In the genomic region with DNA sequence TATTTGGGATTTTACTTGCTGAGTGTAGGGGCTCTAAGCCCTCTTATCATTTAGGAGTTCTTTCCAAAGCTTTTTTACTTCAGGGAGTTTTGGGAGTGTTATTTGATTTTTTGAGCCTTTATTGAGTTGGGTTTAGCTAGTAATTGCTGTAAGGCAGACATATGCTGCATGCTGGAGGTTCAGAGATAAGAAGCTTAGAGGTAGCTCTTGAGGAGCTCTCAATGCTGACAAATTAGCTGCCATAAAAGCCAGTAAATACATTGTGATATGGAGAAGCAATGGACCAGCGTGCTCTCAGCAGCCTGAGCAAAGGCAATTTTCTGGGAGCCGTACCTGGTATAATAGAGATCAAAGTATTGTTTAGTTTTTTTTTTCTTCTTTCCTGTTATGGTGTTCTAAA, we compare ENCODE assay signal across 26 cellular contexts. TPM values are rescaled to one million over a fixed set of nuclear protein-coding genes. Genes with fewer than 3 reads are reported as not detected.
DNase-seq lines count a peak whose midpoint lies in the region; ATAC-seq, FAIRE-seq and TF ChIP-seq lines count a peak whose summit lies in the region.
"Had no signal": no experiment of that assay in that cellular context is flagged by ENCODE, and none has a peak within 500 bp of the region (broad histone marks: within the 10 kb centered on the region; RNA-seq: fewer than 3 reads in every experiment).

No MANE protein-coding gene starts in this region.

- H3K9me2 ChIP-seq in SK-N-SH, result no peaks in the 10 kb centered on the region; the same call in 1 of the 2 replicates

- 0 out of 2 replicates have a peak overlapping the region, but pooled peaks have one; percentile 3 for H3K9ac ChIP-seq in SK-N-SH
- H3K9ac ChIP-seq: BLaER1 treated with 17β-estradiol and CSF1 and Interleukin-3, amounts not matched to agents 10 nM and 100 nM had no signal

- H3K4me1 ChIP-seq in SK-N-SH (ENCODE audit: control insufficient read depth in 1 of 2, insufficient read depth in 2 of 2, low read depth in 1 of 2, low read length in 1 of 2) (peaks cover 6 to 32% of the 10 kb centered on the region in 2 experiments; a peak in 3 of 4 replicates), small intestine (ENCODE audit: control insufficient read depth in 2 of 2, insufficient read depth in 1 of 2, low read depth in 1 of 2, low read length in 1 of 2) (no peaks in the 10 kb centered on the region)
- H3K4me1 ChIP-seq: BLaER1 treated with 17β-estradiol and CSF1 and Interleukin-3, amounts not matched to agents 10 nM and 100 nM; uterus had no signal

- TF ChIP-seq EP300 in SK-N-SH (IDR thresholded peaks at IDR 0.05; ENCODE audit: borderline replicate concordance in 1 of 2, low read depth in 1 of 2, low read length in 1 of 2), result no peak

- H3K27me3 Mint-ChIP-seq in stimulated activated naive CD8-positive, alpha-beta T cell treated with anti-CD3 and anti-CD28 coated beads, Interleukin-15, amount 100 ng/mL, for 72 hours, result peaks cover 17% of the 10 kb centered on the region
- peaks cover 0 to 6% of the 10 kb centered on the region in 2 donors for H3K27me3 Mint-ChIP-seq in natural killer cell treated with Interleukin-12 subunit alpha and Interleukin-12 subunit beta and Interleukin-15 and Interleukin-18, amount 100 ng/mL, for 72 hours

- no peak overlapping the region for H2AFZ ChIP-seq in SK-N-SH (ENCODE audit: low read depth)

- CTCF ChIA-PET in SK-N-SH (lab: Yijun Ruan, JAX), result interaction anchor here (0.7 to 1.6 kb wide), 2 partner anchors 11 to 46 kb away, joined by 3 to 8 read pairs; no protein-coding TSS in a partner anchor

- no peaks in the 10 kb centered on the region for H3K9me3 Mint-ChIP-seq in stimulated activated naive CD8-positive, alpha-beta T cell treated with anti-CD3 and anti-CD28 coated beads, Interleukin-15, amount 100 ng/mL, for 72 hours
- H3K9me3 Mint-ChIP-seq in natural killer cell treated with Interleukin-12 subunit alpha and Interleukin-12 subunit beta and Interleukin-15 and Interleukin-18, amount 100 ng/mL, for 72 hours, result no peaks in the 10 kb centered on the region
- H3K9me3 Mint-ChIP-seq: activated CD4-positive, alpha-beta T cell treated with anti-CD3 and anti-CD28 coated beads, Interleukin-2, amount 10 ng/mL, durations not matched to agents 7 days and 5 days; activated naive CD4-positive, alpha-beta T cell treated with anti-CD3 and anti-CD28 coated beads, Interleukin-2, amount 50 U/mL, for 24 hours; H9; naive B cell had no signal

- WGBS in SK-N-SH (ENCODE audit: low lambda C conversion rate), result 91% methylated on average over 2 of the region's 2 CpGs
- WGBS in small intestine, 3 donors, result 13 to 71% (median 36%) methylated on average over 2 of the region's 2 CpGs

- H3K4me1 Mint-ChIP-seq in stimulated activated naive CD8-positive, alpha-beta T cell treated with anti-CD3 and anti-CD28 coated beads, Interleukin-15, amount 100 ng/mL, for 72 hours, result no peaks in the 10 kb centered on the region
- H3K4me1 Mint-ChIP-seq in natural killer cell treated with Interleukin-12 subunit alpha and Interleukin-12 subunit beta and Interleukin-15 and Interleukin-18, amount 100 ng/mL, for 72 hours (ENCODE audit: low read depth in 2 of 2), result peaks cover 6 to 8% of the 10 kb centered on the region in 2 donors
- H3K4me1 Mint-ChIP-seq: activated CD4-positive, alpha-beta T cell treated with anti-CD3 and anti-CD28 coated beads, Interleukin-2, amount 10 ng/mL, durations not matched to agents 7 days and 5 days; activated CD8-positive, alpha-beta memory T cell treated with anti-CD3 and anti-CD28 coated beads, Interleukin-2, amount 10 ng/mL, durations not matched to agents 7 days and 5 days; activated naive CD4-positive, alpha-beta T cell treated with anti-CD3 and anti-CD28 coated beads, Interleukin-2, amount 50 U/mL, for 24 hours; naive B cell had no signal

- H3K36me3 ChIP-seq in SK-N-SH (replicated peaks in 1 of 2; ENCODE audit: control insufficient read depth in 1 of 2, insufficient read depth in 2 of 2, low read length in 1 of 2) (no peaks in the 10 kb centered on the region), small intestine (ENCODE audit: control insufficient read depth in 2 of 2, insufficient read depth in 2 of 2, low read length in 2 of 2) (no peaks in the 10 kb centered on the region)
- H3K36me3 ChIP-seq: BLaER1 treated with 17β-estradiol and CSF1 and Interleukin-3, amounts not matched to agents 10 nM and 100 nM; thoracic aorta; uterus had no signal

- TF ChIP-seq CTCF in SK-N-SH (IDR thresholded peaks at IDR 0.05), result no peak

- H3K4me3 ChIP-seq in SK-N-SH (ENCODE audit: low read depth in 2 of 2, low read length in 1 of 2), result no peak overlapping the region
- no peak overlapping the region for H3K4me3 ChIP-seq in small intestine (ENCODE audit: low read depth in 1 of 2, low read length in 2 of 2)
- H3K4me3 ChIP-seq: BLaER1 treated with 17β-estradiol and CSF1 and Interleukin-3, amounts not matched to agents 10 nM and 100 nM; thoracic aorta; uterus had no signal

- H3K9me3 ChIP-seq in SK-N-SH, result no peaks in the 10 kb centered on the region
- no peaks in the 10 kb centered on the region for H3K9me3 ChIP-seq in small intestine (ENCODE audit: control insufficient read depth, low read depth)
- H3K9me3 ChIP-seq: BLaER1 treated with 17β-estradiol and CSF1 and Interleukin-3, amounts not matched to agents 10 nM and 100 nM; thoracic aorta; uterus had no signal

- peaks cover 17% of the 10 kb centered on the region for H3F3A ChIP-seq in SK-N-SH (replicated peaks; ENCODE audit: insufficient read depth)

- TF ChIP-seq RAD21 in SK-N-SH (IDR thresholded peaks at IDR 0.05; ENCODE audit: low read length), result no peak

- DNase-seq in SK-N-SH (no peak), NCI-H82 (lab: John Stamatoyannopoulos, UW) (peak; percentile 95), epithelial cell of prostate (ENCODE audit: low read depth, low spot score) (no peak), small intestine (peak; percentile 43), kidney glomerular epithelial cell (lab: John Stamatoyannopoulos, UW) (no peak)
- no peak for DNase-seq in stimulated activated naive CD8-positive, alpha-beta T cell treated with anti-CD3 and anti-CD28 coated beads, Interleukin-15, amount 100 ng/mL, for 72 hours
- DNase-seq in natural killer cell treated with Interleukin-12 subunit alpha and Interleukin-12 subunit beta and Interleukin-15 and Interleukin-18, amount 100 ng/mL, for 72 hours (ENCODE audit: low spot score), result no peak
- DNase-seq: activated CD4-positive, alpha-beta T cell treated with anti-CD3 and anti-CD28 coated beads, Interleukin-2, amount 10 ng/mL, durations not matched to agents 7 days and 5 days; activated CD8-positive, alpha-beta memory T cell treated with anti-CD3 and anti-CD28 coated beads, Interleukin-2, amount 10 ng/mL, durations not matched to agents 7 days and 5 days; aorta; caudate nucleus; COR-L47; dermis blood vessel endothelial cell; H9; Kasumi-1; naive B cell; NCI-H446 treated with DMSO at 0.1 percent for 48 hours; retina; stimulated activated CD4-positive, alpha-beta T cell treated with anti-CD3 and anti-CD28 coated beads, Interleukin-4, amount 100 ng/mL, for 4 hours; stimulated activated naive CD4-positive, alpha-beta T cell; uterus had no signal

- H3K4me3 Mint-ChIP-seq in stimulated activated naive CD8-positive, alpha-beta T cell treated with anti-CD3 and anti-CD28 coated beads, Interleukin-15, amount 100 ng/mL, for 72 hours, result no peak overlapping the region
- no peak overlapping the region for H3K4me3 Mint-ChIP-seq in natural killer cell treated with Interleukin-12 subunit alpha and Interleukin-12 subunit beta and Interleukin-15 and Interleukin-18, amount 100 ng/mL, for 72 hours
- H3K4me3 Mint-ChIP-seq: activated CD4-positive, alpha-beta T cell treated with anti-CD3 and anti-CD28 coated beads, Interleukin-2, amount 10 ng/mL, durations not matched to agents 7 days and 5 days; activated CD8-positive, alpha-beta memory T cell treated with anti-CD3 and anti-CD28 coated beads, Interleukin-2, amount 10 ng/mL, durations not matched to agents 7 days and 5 days; activated naive CD4-positive, alpha-beta T cell treated with anti-CD3 and anti-CD28 coated beads, Interleukin-2, amount 50 U/mL, for 24 hours; H9; naive B cell had no signal

- FAIRE-seq in small intestine (lab: Jason Lieb, UNC), result no peak

- no peaks in the 10 kb centered on the region for H3K36me3 Mint-ChIP-seq in natural killer cell treated with Interleukin-12 subunit alpha and Interleukin-12 subunit beta and Interleukin-15 and Interleukin-18, amount 100 ng/mL, for 72 hours
- H3K36me3 Mint-ChIP-seq: activated CD8-positive, alpha-beta memory T cell treated with anti-CD3 and anti-CD28 coated beads, Interleukin-2, amount 10 ng/mL, durations not matched to agents 7 days and 5 days; activated naive CD4-positive, alpha-beta T cell treated with anti-CD3 and anti-CD28 coated beads, Interleukin-2, amount 50 U/mL, for 24 hours; naive B cell had no signal

- H3K27ac Mint-ChIP-seq in stimulated activated naive CD8-positive, alpha-beta T cell treated with anti-CD3 and anti-CD28 coated beads, Interleukin-15, amount 100 ng/mL, for 72 hours, result no peak overlapping the region
- no peak overlapping the region for H3K27ac Mint-ChIP-seq in natural killer cell treated with Interleukin-12 subunit alpha and Interleukin-12 subunit beta and Interleukin-15 and Interleukin-18, amount 100 ng/mL, for 72 hours
- H3K27ac Mint-ChIP-seq: activated CD4-positive, alpha-beta T cell treated with anti-CD3 and anti-CD28 coated beads, Interleukin-2, amount 10 ng/mL, durations not matched to agents 7 days and 5 days; activated CD8-positive, alpha-beta memory T cell treated with anti-CD3 and anti-CD28 coated beads, Interleukin-2, amount 10 ng/mL, durations not matched to agents 7 days and 5 days; activated naive CD4-positive, alpha-beta T cell treated with anti-CD3 and anti-CD28 coated beads, Interleukin-2, amount 50 U/mL, for 24 hours; H9; naive B cell had no signal

- H3K79me2 ChIP-seq in SK-N-SH (ENCODE audit: insufficient read depth), result peaks cover 78% of the 10 kb centered on the region

- H3K27ac ChIP-seq in SK-N-SH (ENCODE audit: low read depth in 2 of 2, low read length in 1 of 2) (peak overlapping the region in 1 of 2 experiments; percentile 65; a peak in 3 of 4 replicates), epithelial cell of prostate (peak overlapping the region; percentile 96), small intestine (ENCODE audit: low read depth in 1 of 2, low read length in 1 of 2) (no peak overlapping the region)
- H3K27ac ChIP-seq: BLaER1 treated with 17β-estradiol and CSF1 and Interleukin-3, amounts not matched to agents 10 nM and 100 nM; uterus had no signal

- POLR2A ChIA-PET in SK-N-SH (lab: Yijun Ruan, JAX), result no interaction called here

- H3K4me2 ChIP-seq in SK-N-SH, result no peak overlapping the region
- H3K4me2 ChIP-seq: BLaER1 treated with 17β-estradiol and CSF1 and Interleukin-3, amounts not matched to agents 10 nM and 100 nM had no signal

- no peaks in the 10 kb centered on the region for H3K27me3 ChIP-seq in SK-N-SH (ENCODE audit: insufficient read depth)
- no peaks in the 10 kb centered on the region for H3K27me3 ChIP-seq in small intestine (ENCODE audit: control insufficient read depth in 2 of 2, insufficient read depth in 2 of 2, low read length in 2 of 2)
- H3K27me3 ChIP-seq: BLaER1 treated with 17β-estradiol and CSF1 and Interleukin-3, amounts not matched to agents 10 nM and 100 nM; uterus had no signal

- ATAC-seq in SK-N-SH treated with all-trans-retinoic acid at 6 μM for 48 hours, result no peak
- no peak for ATAC-seq in stimulated activated naive CD8-positive, alpha-beta T cell treated with anti-CD3 and anti-CD28 coated beads, Interleukin-15, amount 100 ng/mL, for 72 hours
- ATAC-seq in natural killer cell treated with Interleukin-12 subunit alpha and Interleukin-12 subunit beta and Interleukin-15 and Interleukin-18, amount 100 ng/mL, for 72 hours, result no peak
- ATAC-seq: activated CD8-positive, alpha-beta memory T cell treated with anti-CD3 and anti-CD28 coated beads, Interleukin-2, amount 10 ng/mL, durations not matched to agents 7 days and 5 days had no signal

- no peaks in the 10 kb centered on the region for H4K20me1 ChIP-seq in SK-N-SH (ENCODE audit: insufficient read depth)
- H4K20me1 ChIP-seq: BLaER1 treated with 17β-estradiol and CSF1 and Interleukin-3, amounts not matched to agents 10 nM and 100 nM had no signal

RNA-seq across cellular contexts. Expression of a gene that starts 11.6 kb away (rescaled TPM):
- 3.7 and 4.2 TPM in 2 replicates for polyA plus RNA-seq in SK-N-SH (2012; rRNA removed)
- polyA plus RNA-seq in SK-N-SH (2012; cell fraction: cytosol; rRNA removed), result 2.6 and 2.8 TPM in 2 replicates
- polyA plus RNA-seq in SK-N-SH (2012; cell fraction: nucleus; rRNA removed), result 10.6 and 11.9 TPM in 2 replicates
- polyA plus RNA-seq in small intestine, result 1 to 10 TPM; 1.1 to 3.4 (median 2.0) TPM
- total RNA-seq in natural killer cell treated with Interleukin-12 subunit alpha and Interleukin-12 subunit beta and Interleukin-15 and Interleukin-18, amount 100 ng/mL, for 72 hours, result under 1 TPM; 0.17 to 0.53 TPM
- total RNA-seq: activated CD4-positive, alpha-beta T cell treated with anti-CD3 and anti-CD28 coated beads, Interleukin-2, amount 10 ng/mL, durations not matched to agents 7 days and 5 days; activated CD8-positive, alpha-beta memory T cell treated with anti-CD3 and anti-CD28 coated beads, Interleukin-2, amount 10 ng/mL, durations not matched to agents 7 days and 5 days; T-helper 2 cell treated with Interferon-gamma antibody and Interleukin-4, amounts not matched to agents 100 ng/mL and 5 ng/mL, for 36 hours had no signal

Comparison
In these comparisons a context has a peak if more than half of its experiments do, and no peak if none do; other contexts are left out.
1. DNase-seq: peak in NCI-H82 (single experiment) and small intestine (single experiment); none in SK-N-SH (single experiment), epithelial cell of prostate (single experiment), stimulated activated naive CD8-positive, alpha-beta T cell treated with anti-CD3 and anti-CD28 coated beads, Interleukin-15, amount 100 ng/mL, for 72 hours (0 of 2), kidney glomerular epithelial cell (single experiment) and natural killer cell treated with Interleukin-12 subunit alpha and Interleukin-12 subunit beta and Interleukin-15 and Interleukin-18, amount 100 ng/mL, for 72 hours (single experiment).